In genomic region chr11:60842688-60843605, GRCh38 we compare ENCODE assay signal across 8 cellular contexts. TPM values are rescaled to one million over a fixed set of nuclear protein-coding genes. Genes with fewer than 3 reads are reported as not detected.
DNase-seq lines count a peak whose midpoint lies in the region; ATAC-seq, FAIRE-seq and TF ChIP-seq lines count a peak whose summit lies in the region.

No MANE protein-coding gene starts in this region.

- H3K4me1 ChIP-seq in A549 (peaks cover 18% of the 10 kb centered on the region; the same call in 1 of the 3 replicates), K562 (replicated peaks in 1 of 2; ENCODE audit: control insufficient read depth in 2 of 2, insufficient read depth in 2 of 2, low read length in 2 of 2) (peaks cover 18 to 44% of the 10 kb centered on the region in 2 experiments), mesenchymal stem cell (ENCODE audit: control insufficient read depth, insufficient read depth, low read depth, low read length) (peaks cover 42% of the 10 kb centered on the region), aorta (ENCODE audit: control insufficient read depth in 1 of 2, insufficient read depth in 2 of 2, low read length in 2 of 2) (peaks cover 0 to 7% of the 10 kb centered on the region in 2 donors)

- H2AK5ac ChIP-seq in mesenchymal stem cell (ENCODE audit: low read length, severe bottlenecking): no peak overlapping the region

- peak overlapping the region in 1 of 2 experiments; percentile 26 for H3K4ac ChIP-seq in mesenchymal stem cell (ENCODE audit: low read depth in 1 of 2, low read length in 2 of 2)

- TF ChIP-seq RAD21 in A549 (conservative IDR thresholded peaks at IDR 0.05 in 1 of 2, IDR thresholded peaks at IDR 0.05 in 1 of 2) (no peak), K562 (CRISPR knock-in tag; conservative IDR thresholded peaks at IDR 0.05 in 1 of 2, IDR thresholded peaks at IDR 0.05 in 1 of 2) (no peak)

- H3K79me2 ChIP-seq in K562 (ENCODE audit: control insufficient read depth, insufficient read depth, low read length): peaks cover 55% of the 10 kb centered on the region

- H4K91ac ChIP-seq in mesenchymal stem cell (ENCODE audit: low read length): no peak overlapping the region

- no peak for TF ChIP-seq CTCF in A549 (IDR thresholded peaks at IDR 0.05)
- TF ChIP-seq CTCF in K562 (IDR thresholded peaks at IDR 0.05 in 2 of 3, conservative IDR thresholded peaks at IDR 0.05 in 1 of 3; ENCODE audit: insufficient read depth in 2 of 3, low read depth in 1 of 3, low read length in 3 of 3): no peak

- 15% methylated on average over 22 of the region's 23 CpGs for WGBS in A549 (ENCODE audit: missing lambda C conversion rate)
- WGBS in K562 (ENCODE audit: insufficient coverage, low coverage, missing lambda C conversion rate): under 1% methylated on average over 23 of the region's 23 CpGs
- 19% methylated on average over 23 of the region's 23 CpGs for WGBS in mesenchymal stem cell
- WGBS in aorta, 2 donors: 13 to 14% methylated on average over 23 of the region's 23 CpGs

- no peaks in the 10 kb centered on the region for H3K9me3 ChIP-seq in A549
- H3K9me3 ChIP-seq in K562 (replicated peaks; ENCODE audit: control insufficient read depth, insufficient read depth, low read depth, low read length): no peaks in the 10 kb centered on the region
- no peaks in the 10 kb centered on the region for H3K9me3 ChIP-seq in mesenchymal stem cell (ENCODE audit: control insufficient read depth, low read length)
- H3K9me3 ChIP-seq in aorta (ENCODE audit: control insufficient read depth, low read length): no peaks in the 10 kb centered on the region

- no peak for TF ChIP-seq EP300 in A549 (IDR thresholded peaks at IDR 0.05)
- no peak for TF ChIP-seq EP300 in K562 (IDR thresholded peaks at IDR 0.05; ENCODE audit: low read length)

- H3K9ac ChIP-seq in K562 (ENCODE audit: insufficient read depth in 1 of 2, low read depth in 2 of 2, low read length in 2 of 2) (peak overlapping the region; percentile 81 to 98), mesenchymal stem cell (ENCODE audit: low read length) (peak overlapping the region; percentile 94)

- H2BK12ac ChIP-seq in mesenchymal stem cell (ENCODE audit: low read length in 2 of 2): no peak overlapping the region

- peaks cover 3% of the 10 kb centered on the region for H3K9me1 ChIP-seq in K562 (ENCODE audit: control insufficient read depth, insufficient read depth, low read length)

- peaks cover 19% of the 10 kb centered on the region for H3K79me1 ChIP-seq in mesenchymal stem cell (replicated peaks; ENCODE audit: low read length, poor library complexity, severe bottlenecking)

- BruUV-seq in K562 (replicated peaks; lab: Mats Ljungman, UMichigan): no TSS peak

- FAIRE-seq in A549 (lab: Jason Lieb, UNC) (no peak), K562 (lab: Jason Lieb, UNC) (peak; percentile 76)

- H3K4me3 ChIP-seq in A549 (peak overlapping the region; percentile 97), K562 (peak overlapping the region; percentile 74), mesenchymal stem cell (ENCODE audit: insufficient read depth in 1 of 2, low read depth in 1 of 2, low read length in 2 of 2) (peak overlapping the region; percentile 85 to 93), aorta (ENCODE audit: low read length in 2 of 2) (peak overlapping the region; percentile 32 to 46)

- CTCF ChIA-PET in A549 (lab: Yijun Ruan, JAX) (interaction anchor here (0.9 to 2.8 kb wide), 5 partner anchors 12 to 345 kb away, joined by 3 to 16 read pairs (median 4); no protein-coding TSS in a partner anchor), K562 (lab: Yijun Ruan, JAX; ENCODE audit: low intra/inter-chr PET ratio) (no interaction called here)

- H3K36me3 ChIP-seq in K562 (ENCODE audit: control insufficient read depth, insufficient read depth, low read length): peaks cover 34% of the 10 kb centered on the region
- H3K36me3 ChIP-seq in mesenchymal stem cell (ENCODE audit: control insufficient read depth in 1 of 2, insufficient read depth in 2 of 2, low read depth in 1 of 2, low read length in 2 of 2): peaks cover 4 to 14% of the 10 kb centered on the region in 2 experiments
- no peaks in the 10 kb centered on the region for H3K36me3 ChIP-seq in aorta (ENCODE audit: control insufficient read depth in 1 of 2, insufficient read depth in 2 of 2, low read length in 1 of 2)

- H3K14ac ChIP-seq in mesenchymal stem cell (ENCODE audit: low read length in 2 of 2): no peak overlapping the region

- H2AFZ ChIP-seq in K562 (ENCODE audit: low read depth, low read length) (peak overlapping the region; percentile 96; the same call in 1 of the 2 replicates), mesenchymal stem cell (ENCODE audit: low read depth, low read length) (no peak overlapping the region)

- no peak overlapping the region for H2BK120ac ChIP-seq in mesenchymal stem cell (ENCODE audit: low read depth, low read length)

- in situ Hi-C loops in K562 (cut with MboI): no loop called here

- DNase-seq in A549 (ENCODE audit: low read depth in 1 of 2, low spot score in 1 of 2) (no peak), HT-29 (ENCODE audit: low spot score) (peak; percentile 17), K562 (ENCODE audit: extremely low read depth in 1 of 4, low spot score in 3 of 4) (no peak), mesenchymal stem cell (no peak), aorta (no peak)
- DNase-seq in stimulated activated CD4-positive, alpha-beta T cell treated with anti-CD3 and anti-CD28 coated beads, Interleukin-4, amount 100 ng/mL, for 1 hour: no peak
- no peak for DNase-seq in stimulated activated CD4-positive, alpha-beta T cell treated with anti-CD3 and anti-CD28 coated beads, Interleukin-4, amount 100 ng/mL, for 4 hours

- no peak overlapping the region for H4K8ac ChIP-seq in mesenchymal stem cell (ENCODE audit: low read length)

- ATAC-seq in A549: no peak
- ATAC-seq in K562: peak; percentile 7
- no peak for ATAC-seq in aorta (ENCODE audit: low FRiP score)
- ATAC-seq in HG02852 (IDR thresholded peaks at IDR 0.05; ENCODE audit: unreplicated experiment): no peak

- no peak overlapping the region for H3K18ac ChIP-seq in mesenchymal stem cell (ENCODE audit: low read depth in 1 of 2, low read length in 2 of 2)

- POLR2A ChIA-PET in A549 (lab: Yijun Ruan, JAX) (interaction anchor here (1.2 kb wide), 1 partner anchor 8 kb away, joined by 4 read pairs; no protein-coding TSS in a partner anchor), K562 (lab: Yijun Ruan, JAX) (interaction anchor here (0.6 to 1.2 kb wide), 5 partner anchors 11 to 662 kb away, joined by 3 to 4 read pairs (median 3); partner anchors contain the start of gene PRPF19)

- H3K4me2 ChIP-seq in A549: peak overlapping the region; percentile 97
- peak overlapping the region; percentile 89 for H3K4me2 ChIP-seq in K562 (ENCODE audit: insufficient read depth, low read length)
- H3K4me2 ChIP-seq in mesenchymal stem cell (ENCODE audit: low read length, poor library complexity, severe bottlenecking): peak overlapping the region; percentile 96

- no peak overlapping the region for H3K23ac ChIP-seq in mesenchymal stem cell (ENCODE audit: low read length in 2 of 2)

- H3K27ac ChIP-seq in A549: peak overlapping the region; percentile 87 to 94
- H3K27ac ChIP-seq in K562 (ENCODE audit: extremely low read depth, low read depth, low read length): peak overlapping the region; percentile 70
- no peak overlapping the region for H3K27ac ChIP-seq in mesenchymal stem cell (ENCODE audit: low read length, poor library complexity, severe bottlenecking)
- H3K27ac ChIP-seq in aorta (ENCODE audit: low read depth in 1 of 2, low read length in 2 of 2): no peak overlapping the region

- peaks cover 3% of the 10 kb centered on the region; the same call in 1 of the 2 replicates for H4K20me1 ChIP-seq in K562 (replicated peaks; ENCODE audit: control insufficient read depth, insufficient read depth, low read length)

- no peak overlapping the region for H2BK5ac ChIP-seq in mesenchymal stem cell (ENCODE audit: low read depth, low read length, poor library complexity, severe bottlenecking)

- H3K27me3 ChIP-seq in K562 (ENCODE audit: control insufficient read depth in 2 of 2, insufficient read depth in 2 of 2, low read length in 2 of 2) (no peaks in the 10 kb centered on the region), mesenchymal stem cell (ENCODE audit: control insufficient read depth in 1 of 2, insufficient read depth in 1 of 2, low read length in 2 of 2) (no peaks in the 10 kb centered on the region), aorta (ENCODE audit: control insufficient read depth in 1 of 2, insufficient read depth in 2 of 2, low read length in 1 of 2) (no peaks in the 10 kb centered on the region)

- TF ChIP-seq POLR2A in A549 (IDR thresholded peaks at IDR 0.05; ENCODE audit: low read length): no peak
- no peak for TF ChIP-seq POLR2A in K562 (conservative IDR thresholded peaks at IDR 0.05)

- intact Hi-C loops in K562 (cut with micrococcal nuclease) (no loop called here), aorta (cut with DNase I) (loop anchor here (5.0 to 10.0 kb wide), 4 partner anchors 64 to 552 kb away; partner anchors contain the start of genes PRPF19 (in 2 of the 2), TMEM216 (in 1 of the 2) and VPS37C (in 1 of the 2))

- H2BK15ac ChIP-seq in mesenchymal stem cell (ENCODE audit: low read depth, poor library complexity, severe bottlenecking): no peak overlapping the region

RNA-seq across cellular contexts. Expression of gene CCDC86, which starts 1.0 kb away (rescaled TPM):
- polyA plus RNA-seq in A549 (2011; rRNA removed) (39.8 and 42.8 TPM in 2 replicates), A549 (2017; fragmentation: RNase III; extraction: RNeasy Plus Mini Kit Qiagen cat#74134 plus additional on column Dnase treatment) (67.5 to 74.4 TPM (median 71.1 TPM) in 3 replicates), K562 (2011; rRNA removed) (25.2 and 34.9 TPM in 2 replicates), K562 (2014; fragmentation: Illumina TruSeq; extraction: Trizol) (90.5 and 97.8 TPM in 2 replicates), K562 (2014; fragmentation: Nextera tagmentation; extraction: Ambion mirVana) (1 to 10 TPM; 4.6 to 6.4 TPM), K562 (2014; rRNA removed) (76.8 and 80.6 TPM in 2 replicates), aorta (1 to 10 TPM; 8.1 to 8.2 TPM)
- polyA plus RNA-seq in A549 (2012; cell fraction: cytosol; rRNA removed): 61.7 and 70.0 TPM in 2 replicates
- polyA plus RNA-seq in A549 (2012; cell fraction: nucleus; rRNA removed): 112 and 148 TPM in 2 replicates
- 22.2 and 23.1 TPM in 2 replicates for polyA minus RNA-seq in A549 (2011; rRNA and poly(A)+ RNA removed)
- 56.4 and 60.6 TPM in 2 replicates for total RNA-seq in HT-29 (2014; rRNA removed; shearing (Covaris generic))
- total RNA-seq in K562 (2011; cell fraction: chromatin; rRNA removed; ENCODE audit: low replicate concordance): 6.7 and 23.4 TPM in 2 replicates
- total RNA-seq in K562 (2011; cell fraction: nucleolus; rRNA removed): 23.4 and 23.5 TPM in 2 replicates
- total RNA-seq in K562 (2011; cell fraction: nucleoplasm; rRNA removed): 19.3 and 27.0 TPM in 2 replicates
- total RNA-seq in K562 (2014; rRNA removed) (85.1 and 104 TPM in 2 replicates), K562 (2014; rRNA removed; fragmentation: Illumina TruSeq; extraction: Trizol) (7.3 and 8.6 TPM in 2 replicates), K562 (2015; rRNA removed; fragmentation: Illumina TruSeq; extraction: Trizol) (19.8 and 23.1 TPM in 2 replicates), K562 (2021) (102 and 114 TPM in 2 replicates), aorta (10 to 100 TPM; 11.8 to 15.2 TPM)
- 24.0 and 47.9 TPM in 2 replicates for polyA plus RNA-seq in K562 (2011; cell fraction: cytosol; rRNA removed)
- 132 and 234 TPM in 2 replicates for polyA plus RNA-seq in K562 (2011; cell fraction: nucleus; rRNA removed)
- 34.4 and 105 TPM in 2 replicates for polyA plus RNA-seq in K562 (2012)
- 13.3 and 14.0 TPM in 2 replicates for polyA minus RNA-seq in K562 (2011; rRNA and poly(A)+ RNA removed)
- 18.8 and 22.2 TPM in 2 replicates for polyA minus RNA-seq in K562 (2011; cell fraction: cytosol; rRNA and poly(A)+ RNA removed)
- 28.7 and 29.6 TPM in 2 replicates for polyA minus RNA-seq in K562 (2011; cell fraction: nucleus; rRNA and poly(A)+ RNA removed)
- 28.2 TPM for polyA plus RNA-seq in mesenchymal stem cell (2013, experiment 1 of 2)
- 28.3 TPM for polyA plus RNA-seq in mesenchymal stem cell (2013, experiment 2 of 2)

RNA-seq across cellular contexts. Expression of gene PTGDR2, which starts 12.8 kb away (rescaled TPM):
- polyA plus RNA-seq in A549 (2011; rRNA removed) (0.05 and 0.09 TPM in 2 replicates), A549 (2017; fragmentation: RNase III; extraction: RNeasy Plus Mini Kit Qiagen cat#74134 plus additional on column Dnase treatment) (0.07 to 0.19 TPM (median 0.16 TPM) in 3 replicates), K562 (2011; rRNA removed) (1.7 and 1.9 TPM in 2 replicates), K562 (2014; fragmentation: Illumina TruSeq; extraction: Trizol) (1.6 TPM in 2 replicates), K562 (2014; fragmentation: Nextera tagmentation; extraction: Ambion mirVana) (under 1 TPM; 0.51 to 0.55 TPM), K562 (2014; rRNA removed) (0.82 and 1.9 TPM in 2 replicates), aorta (under 1 TPM; 0.10 to 0.25 TPM)
- polyA plus RNA-seq in A549 (2012; cell fraction: cytosol; rRNA removed): 0.08 TPM in 2 replicates
- polyA plus RNA-seq in A549 (2012; cell fraction: nucleus; rRNA removed): 0.64 and 1.0 TPM in 2 replicates
- polyA minus RNA-seq in A549 (2011; rRNA and poly(A)+ RNA removed): 0.15 TPM in 1 of 2 replicates, not detected in the other
- 0.41 TPM in 1 of 2 replicates, not detected in the other for total RNA-seq in HT-29 (2014; rRNA removed; shearing (Covaris generic))
- total RNA-seq in K562 (2011; cell fraction: chromatin; rRNA removed; ENCODE audit: low replicate concordance): 3.5 and 11.1 TPM in 2 replicates
- total RNA-seq in K562 (2011; cell fraction: nucleolus; rRNA removed): 9.9 and 14.3 TPM in 2 replicates
- total RNA-seq in K562 (2011; cell fraction: nucleoplasm; rRNA removed): 7.9 and 10.4 TPM in 2 replicates
- total RNA-seq in K562 (2014; rRNA removed) (1.9 and 2.5 TPM in 2 replicates), K562 (2014; rRNA removed; fragmentation: Illumina TruSeq; extraction: Trizol) (0.64 and 0.80 TPM in 2 replicates), K562 (2015; rRNA removed; fragmentation: Illumina TruSeq; extraction: Trizol) (0.87 and 1.1 TPM in 2 replicates), K562 (2021) (2.6 and 3.0 TPM in 2 replicates), aorta (under 1 TPM; 0.13 to 0.21 TPM)
- 1.8 and 5.9 TPM in 2 replicates for polyA plus RNA-seq in K562 (2011; cell fraction: cytosol; rRNA removed)
- polyA plus RNA-seq in K562 (2011; cell fraction: nucleus; rRNA removed): 2.1 and 3.4 TPM in 2 replicates
- polyA plus RNA-seq in K562 (2012): 5.2 and 7.0 TPM in 2 replicates
- polyA minus RNA-seq in K562 (2011; rRNA and poly(A)+ RNA removed): 2.3 and 3.8 TPM in 2 replicates
- 3.7 and 4.8 TPM in 2 replicates for polyA minus RNA-seq in K562 (2011; cell fraction: cytosol; rRNA and poly(A)+ RNA removed)
- polyA minus RNA-seq in K562 (2011; cell fraction: nucleus; rRNA and poly(A)+ RNA removed): 2.3 and 2.7 TPM in 2 replicates
- polyA plus RNA-seq in mesenchymal stem cell (2013, experiment 1 of 2): 0.36 TPM
- polyA plus RNA-seq in mesenchymal stem cell (2013, experiment 2 of 2): 0.37 TPM

RNA-seq across cellular contexts. Expression of gene ZP1, which starts 24.4 kb away (rescaled TPM):
- polyA plus RNA-seq in A549 (2011; rRNA removed) (0.06 and 0.26 TPM in 2 replicates), A549 (2017; fragmentation: RNase III; extraction: RNeasy Plus Mini Kit Qiagen cat#74134 plus additional on column Dnase treatment) (0.30 to 0.32 TPM (median 0.30 TPM) in 3 replicates), K562 (2011; rRNA removed) (0.11 and 0.12 TPM in 2 replicates), K562 (2014; fragmentation: Illumina TruSeq; extraction: Trizol) (not detected in 2 replicates), K562 (2014; fragmentation: Nextera tagmentation; extraction: Ambion mirVana) (not detected), K562 (2014; rRNA removed) (0.15 TPM in 1 of 2 replicates, not detected in the other), aorta (not detected)
- 0.07 and 0.23 TPM in 2 replicates for polyA plus RNA-seq in A549 (2012; cell fraction: cytosol; rRNA removed)
- 0.32 and 0.73 TPM in 2 replicates for polyA plus RNA-seq in A549 (2012; cell fraction: nucleus; rRNA removed)
- 0.19 TPM in 1 of 2 replicates, not detected in the other for polyA minus RNA-seq in A549 (2011; rRNA and poly(A)+ RNA removed)
- total RNA-seq in HT-29 (2014; rRNA removed; shearing (Covaris generic)): not detected in 2 replicates
- not detected in 2 replicates for total RNA-seq in K562 (2011; cell fraction: chromatin; rRNA removed; ENCODE audit: low replicate concordance)
- total RNA-seq in K562 (2011; cell fraction: nucleolus; rRNA removed): not detected in 2 replicates
- total RNA-seq in K562 (2011; cell fraction: nucleoplasm; rRNA removed): not detected in 2 replicates
- total RNA-seq in K562 (2014; rRNA removed) (not detected in 2 replicates), K562 (2014; rRNA removed; fragmentation: Illumina TruSeq; extraction: Trizol) (not detected in 2 replicates), K562 (2015; rRNA removed; fragmentation: Illumina TruSeq; extraction: Trizol) (not detected in 2 replicates), K562 (2021) (not detected in 2 replicates), aorta (not detected)
- polyA plus RNA-seq in K562 (2011; cell fraction: cytosol; rRNA removed): 0.04 and 0.66 TPM in 2 replicates
- polyA plus RNA-seq in K562 (2011; cell fraction: nucleus; rRNA removed): 0.70 and 0.72 TPM in 2 replicates
- polyA plus RNA-seq in K562 (2012): 0.08 TPM in 1 of 2 replicates, not detected in the other
- not detected in 2 replicates for polyA minus RNA-seq in K562 (2011; rRNA and poly(A)+ RNA removed)
- polyA minus RNA-seq in K562 (2011; cell fraction: cytosol; rRNA and poly(A)+ RNA removed): not detected in 2 replicates
- polyA minus RNA-seq in K562 (2011; cell fraction: nucleus; rRNA and poly(A)+ RNA removed): 0.56 TPM in 1 of 2 replicates, not detected in the other
- 0.44 TPM for polyA plus RNA-seq in mesenchymal stem cell (2013, experiment 1 of 2)
- 0.42 TPM for polyA plus RNA-seq in mesenchymal stem cell (2013, experiment 2 of 2)

RNA-seq across cellular contexts. Expression of gene MS4A10, which starts 57.8 kb away (rescaled TPM):
- not detected in 2 replicates for polyA plus RNA-seq in A549 (2011; rRNA removed)
- not detected in 2 replicates for polyA plus RNA-seq in A549 (2012; cell fraction: cytosol; rRNA removed)
- not detected in 2 replicates for polyA plus RNA-seq in A549 (2012; cell fraction: nucleus; rRNA removed)
- polyA plus RNA-seq in A549 (2017; fragmentation: RNase III; extraction: RNeasy Plus Mini Kit Qiagen cat#74134 plus additional on column Dnase treatment): not detected in 3 replicates
- not detected in 2 replicates for polyA minus RNA-seq in A549 (2011; rRNA and poly(A)+ RNA removed)
- not detected in 2 replicates for total RNA-seq in HT-29 (2014; rRNA removed; shearing (Covaris generic))
- total RNA-seq in K562 (2011; cell fraction: chromatin; rRNA removed; ENCODE audit: low replicate concordance): not detected in 2 replicates
- total RNA-seq in K562 (2011; cell fraction: nucleolus; rRNA removed): not detected in 2 replicates
- not detected in 2 replicates for total RNA-seq in K562 (2011; cell fraction: nucleoplasm; rRNA removed)
- not detected in 2 replicates for total RNA-seq in K562 (2014; rRNA removed)
- not detected in 2 replicates for total RNA-seq in K562 (2014; rRNA removed; fragmentation: Illumina TruSeq; extraction: Trizol)
- not detected in 2 replicates for total RNA-seq in K562 (2015; rRNA removed; fragmentation: Illumina TruSeq; extraction: Trizol)
- not detected in 2 replicates for total RNA-seq in K562 (2021)
- polyA plus RNA-seq in K562 (2011; rRNA removed): not detected in 2 replicates
- not detected in 2 replicates for polyA plus RNA-seq in K562 (2011; cell fraction: cytosol; rRNA removed)
- polyA plus RNA-seq in K562 (2011; cell fraction: nucleus; rRNA removed): not detected in 2 replicates
- not detected in 2 replicates for polyA plus RNA-seq in K562 (2012)
- not detected in 2 replicates for polyA plus RNA-seq in K562 (2014; fragmentation: Illumina TruSeq; extraction: Trizol)
- not detected for polyA plus RNA-seq in K562 (2014; fragmentation: Nextera tagmentation; extraction: Ambion mirVana)
- polyA plus RNA-seq in K562 (2014; rRNA removed): not detected in 2 replicates
- not detected in 2 replicates for polyA minus RNA-seq in K562 (2011; rRNA and poly(A)+ RNA removed)
- not detected in 2 replicates for polyA minus RNA-seq in K562 (2011; cell fraction: cytosol; rRNA and poly(A)+ RNA removed)
- polyA minus RNA-seq in K562 (2011; cell fraction: nucleus; rRNA and poly(A)+ RNA removed): not detected in 2 replicates
- not detected for polyA plus RNA-seq in mesenchymal stem cell (2013, experiment 1 of 2)
- not detected for polyA plus RNA-seq in mesenchymal stem cell (2013, experiment 2 of 2)
- not detected for total RNA-seq in aorta
- polyA plus RNA-seq in aorta: 1 to 10 TPM in 1 of 2 donors, not detected in 1; 5.5 TPM

Comparison
In these comparisons a context has a peak if more than half of its experiments do, and no peak if none do; other contexts are left out.
1. H3K27ac ChIP-seq: peak in A549 (2 of 2) and K562 (single experiment); none in mesenchymal stem cell (single experiment) and aorta (0 of 2).
2. H3K4me3 ChIP-seq: peak in every context shown above with its lines; median percentile 97 in A549; 89 in mesenchymal stem cell; 74 in K562; 39 in aorta.
3. Peak in every context shown above with its lines, with median percentiles within 50 percentile points of each other: H3K4me2 ChIP-seq.